ENCODE assay signal across 8 cellular contexts in the genomic region with DNA sequence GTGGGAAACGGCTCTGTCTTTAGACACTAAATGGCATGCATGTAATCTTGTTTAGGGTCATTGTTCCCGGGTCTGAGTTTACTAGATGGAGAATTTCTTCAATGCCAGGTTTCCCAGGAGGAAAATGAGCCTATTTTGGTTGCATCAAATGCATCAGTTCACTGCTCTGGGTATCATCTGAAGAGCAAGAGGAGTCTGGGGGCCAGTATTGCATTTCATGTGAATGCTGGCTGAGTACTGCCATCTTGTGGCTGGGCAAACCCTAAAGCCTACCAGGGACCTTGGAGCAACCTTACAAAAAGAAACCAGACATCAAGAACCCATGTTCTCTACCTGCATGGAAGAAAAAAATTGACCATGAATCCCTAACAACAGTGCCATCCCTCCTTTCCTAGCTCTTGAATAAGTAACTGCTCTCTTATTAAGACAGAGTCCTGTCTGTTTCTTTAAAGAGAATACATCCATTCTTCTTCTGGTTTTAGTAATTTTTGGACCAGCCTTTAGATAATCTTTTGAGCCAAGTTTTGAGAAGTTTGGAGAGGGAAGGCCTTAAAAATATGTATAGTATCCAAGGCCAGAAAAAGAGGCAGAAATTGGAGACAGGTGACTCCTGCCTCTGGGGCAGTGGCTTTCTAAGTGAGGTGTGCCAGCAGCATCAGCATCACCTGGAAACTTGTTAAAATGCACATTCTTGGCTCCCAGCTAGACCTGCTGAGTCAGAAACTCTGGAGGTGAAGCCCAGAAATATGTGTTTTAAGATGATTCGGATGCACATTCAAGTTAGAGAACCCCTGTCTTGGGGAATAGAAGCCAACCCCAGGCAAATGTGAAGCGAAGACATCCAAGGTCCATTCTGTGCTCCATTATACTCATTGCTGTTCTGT.
DNase-seq lines count a peak whose midpoint lies in the region; ATAC-seq and TF ChIP-seq lines count a peak whose summit lies in the region.

No MANE protein-coding gene starts in this region.

- TF ChIP-seq POLR2A in uterus (IDR thresholded peaks at IDR 0.05), result no peak

- in situ Hi-C loops in Caki2 (cut with HindIII; ENCODE audit: low pct_unique_long_range_greater_than_20kb, low sequenced_read_pairs), result no loop called here

- H3K4me2 ChIP-seq in parathyroid adenoma (ENCODE audit: low read length), result no peak overlapping the region

- no peaks in the 10 kb centered on the region for H3K9me3 ChIP-seq in parathyroid adenoma (ENCODE audit: control insufficient read depth, low read length)
- no peaks in the 10 kb centered on the region for H3K9me3 ChIP-seq in uterus

- H3K79me2 ChIP-seq in parathyroid adenoma, result no peaks in the 10 kb centered on the region

- H3K4me3 ChIP-seq in fibroblast of mammary gland (ENCODE audit: control insufficient read depth, low read depth, low read length), result no peak overlapping the region
- H3K4me3 ChIP-seq in parathyroid adenoma (ENCODE audit: low read depth, low read length), result no peak overlapping the region
- no peak overlapping the region for H3K4me3 ChIP-seq in uterus

- no peaks in the 10 kb centered on the region for H3K36me3 ChIP-seq in parathyroid adenoma (ENCODE audit: control insufficient read depth, insufficient read depth, low read length)
- H3K36me3 ChIP-seq in uterus, result no peaks in the 10 kb centered on the region

- H3K27ac ChIP-seq in parathyroid adenoma, result no peak overlapping the region
- H3K27ac ChIP-seq in uterus, result no peak overlapping the region

- H3K27me3 ChIP-seq in parathyroid adenoma (ENCODE audit: control insufficient read depth, insufficient read depth, low read length) (no peaks in the 10 kb centered on the region), uterus (no peaks in the 10 kb centered on the region)

- H3K9ac ChIP-seq in parathyroid adenoma, result no peak overlapping the region

- H3K4me1 ChIP-seq in parathyroid adenoma (no peaks in the 10 kb centered on the region), uterus (no peaks in the 10 kb centered on the region)

- intact Hi-C loops in uterus (cut with DNase I; ENCODE audit: low total_unique reads), result no loop called here

- DNase-seq in Caki2 (ENCODE audit: low read depth), result peak; percentile 18
- DNase-seq in HK-2 (ENCODE audit: unreplicated experiment), result peak; percentile 11
- DNase-seq in NOMO-1 treated with DMSO at 0.1 percent for 48 hours (lab: John Stamatoyannopoulos, UW; ENCODE audit: unreplicated experiment), result peak; percentile 85
- peak; percentile 68 for DNase-seq in activated T-cell treated with anti-CD3 and anti-CD28 coated beads for 4 hours
- DNase-seq in fibroblast of mammary gland (ENCODE audit: low read depth), result peak; percentile 45
- no peak for DNase-seq in uterus

- H2AFZ ChIP-seq in parathyroid adenoma, result no peak overlapping the region

- no peak for ATAC-seq in HG03565 (IDR thresholded peaks at IDR 0.05; ENCODE audit: unreplicated experiment)

- TF ChIP-seq CTCF in fibroblast of mammary gland (conservative IDR thresholded peaks at IDR 0.05; ENCODE audit: control insufficient read depth, insufficient read depth, low read depth, low read length) (peak; percentile 61), parathyroid adenoma (IDR thresholded peaks at IDR 0.05) (peak; percentile 37), uterus (IDR thresholded peaks at IDR 0.05) (peak in 3 of 4 experiments; percentile 7 to 42 (median 35))

Comparison
In these comparisons a context has a peak if more than half of its experiments do, and no peak if none do; other contexts are left out.
1. DNase-seq: peak in Caki2 (single experiment), HK-2 (single experiment), NOMO-1 treated with DMSO at 0.1 percent for 48 hours (single experiment), activated T-cell treated with anti-CD3 and anti-CD28 coated beads for 4 hours (single experiment) and fibroblast of mammary gland (single experiment); none in uterus (0 of 2).
2. Peak in every context shown above with its lines, with median percentiles within 50 percentile points of each other: CTCF ChIP-seq.